In genomic region chr13:113818700-113819295, GRCh38 we compare ENCODE assay signal across 15 cellular contexts.
"Had no signal": no experiment of that assay in that cellular context is flagged by ENCODE, and none has a peak within 500 bp of the region (broad histone marks: within the 10 kb centered on the region; RNA-seq: fewer than 3 reads in every experiment).

No MANE protein-coding gene starts in this region.

- H3K27ac Mint-ChIP-seq: activated CD4-positive, alpha-beta memory T cell treated with anti-CD3 and anti-CD28 coated beads for 36 hours; activated naive CD8-positive, alpha-beta T cell treated with anti-CD3 and anti-CD28 coated beads for 36 hours; stimulated activated naive B cell treated with anti-CD40 and anti-IgM and Interleukin-4, amounts not matched to agents 10 μg/mL and 1 μg/mL and 100 μg/mL, for 72 hours had no signal

- H3K4me3 Mint-ChIP-seq: activated CD4-positive, alpha-beta memory T cell treated with anti-CD3 and anti-CD28 coated beads for 36 hours; activated naive CD8-positive, alpha-beta T cell treated with anti-CD3 and anti-CD28 coated beads for 36 hours; stimulated activated naive B cell treated with anti-CD40 and anti-IgM and Interleukin-4, amounts not matched to agents 10 μg/mL and 1 μg/mL and 100 μg/mL, for 72 hours had no signal

- H3K27me3 ChIP-seq: dorsolateral prefrontal cortex, neutrophil, right lobe of liver had no signal

- H3K27ac ChIP-seq: neutrophil, right lobe of liver had no signal

- H3K36me3 ChIP-seq: neutrophil, right lobe of liver had no signal

- ATAC-seq: stimulated activated naive B cell treated with anti-CD40 and anti-IgM and Interleukin-4, amounts not matched to agents 10 μg/mL and 1 μg/mL and 100 μg/mL, for 72 hours had no signal

- H3K9me3 Mint-ChIP-seq: activated CD4-positive, alpha-beta memory T cell treated with anti-CD3 and anti-CD28 coated beads for 36 hours; activated naive CD8-positive, alpha-beta T cell treated with anti-CD3 and anti-CD28 coated beads for 36 hours had no signal

- DNase-seq: activated CD4-positive, alpha-beta memory T cell treated with anti-CD3 and anti-CD28 coated beads for 36 hours; activated CD4-positive, alpha-beta T cell treated with anti-CD3 and anti-CD28 coated beads for 1 hour; activated gamma-delta T cell; activated naive CD8-positive, alpha-beta T cell treated with anti-CD3 and anti-CD28 coated beads for 36 hours; activated T-cell treated with anti-CD3 and anti-CD28 coated beads, Interleukin-2, amount 50 U/mL, for 48 hours; dorsolateral prefrontal cortex; foreskin melanocyte; islet precursor cell; midbrain; stimulated activated CD4-positive, alpha-beta T cell treated with anti-CD3 and anti-CD28 coated beads, Interleukin-1b, Interleukin-23, amount 100 ng/mL, for 48 hours; stimulated activated naive B cell treated with anti-CD40 and anti-IgM and Interleukin-4, amounts not matched to agents 10 μg/mL and 1 μg/mL and 100 μg/mL, for 72 hours; substantia nigra; T-helper 9 cell had no signal

- H3K9me3 ChIP-seq: neutrophil, right lobe of liver had no signal

- H3K27me3 Mint-ChIP-seq: activated naive CD8-positive, alpha-beta T cell treated with anti-CD3 and anti-CD28 coated beads for 36 hours; stimulated activated naive B cell treated with anti-CD40 and anti-IgM and Interleukin-4, amounts not matched to agents 10 μg/mL and 1 μg/mL and 100 μg/mL, for 72 hours had no signal

- H3K4me3 ChIP-seq: dorsolateral prefrontal cortex, right lobe of liver had no signal
